ENCODE assay signal across 8 cellular contexts in genomic region chr16:10971560-10971961, GRCh38. TPM values are rescaled to one million over a fixed set of nuclear protein-coding genes. Genes with fewer than 3 reads are reported as not detected.
DNase-seq lines count a peak whose midpoint lies in the region; ATAC-seq and TF ChIP-seq lines count a peak whose summit lies in the region.

No MANE protein-coding gene starts in this region.

- peak; percentile 75 for DNase-seq in DMS153 treated with DMSO at 0.1 percent for 48 hours (lab: John Stamatoyannopoulos, UW; ENCODE audit: unreplicated experiment)
- DNase-seq in HL-60 (ENCODE audit: low read depth in 1 of 2, low spot score in 1 of 2), result peak in 1 of 2 experiments; percentile 55
- peak; percentile 65 for DNase-seq in NCI-H748 (lab: John Stamatoyannopoulos, UW; ENCODE audit: unreplicated experiment)
- DNase-seq in amniotic epithelial cell (ENCODE audit: low read depth), result peak; percentile 69
- DNase-seq in left ventricle myocardium superior, result no peak
- no peak for DNase-seq in retinal pigment epithelial cell (ENCODE audit: low read depth)
- DNase-seq in GM19240 (ENCODE audit: insufficient read length, low spot score), result no peak

- intact Hi-C loops in left ventricle myocardium superior (cut with micrococcal nuclease), result loop anchor here (5.0 to 10.0 kb wide), 2 partner anchors 286 to 383 kb away; partner anchors contain the start of gene SOCS1

- peak; percentile 73 for ATAC-seq in left ventricle myocardium superior
- no peak for ATAC-seq in GM18868 (IDR thresholded peaks at IDR 0.05; ENCODE audit: unreplicated experiment)

- H3K27ac ChIP-seq in HL-60 (replicated peaks), result no peak overlapping the region

- H3K4me3 ChIP-seq in HL-60 (replicated peaks; ENCODE audit: insufficient read depth, low read length), result no peak overlapping the region
- H3K4me3 ChIP-seq in retinal pigment epithelial cell (ENCODE audit: low read length), result no peak overlapping the region

- H3K27me3 ChIP-seq in HL-60 (ENCODE audit: insufficient read depth, poor library complexity, severe bottlenecking), result no peaks in the 10 kb centered on the region

- TF ChIP-seq CTCF in HL-60 (IDR thresholded peaks at IDR 0.05; ENCODE audit: insufficient read depth, low read length) (peak; percentile 57), retinal pigment epithelial cell (conservative IDR thresholded peaks at IDR 0.05; ENCODE audit: low read depth, low read length) (peak; percentile 66)

RNA-seq across cellular contexts. Expression of gene CLEC16A, which starts 27.2 kb away (rescaled TPM):
- 20.6 TPM for total RNA-seq in left ventricle myocardium superior

RNA-seq across cellular contexts. Expression of gene DEXI, which starts 29.3 kb away (rescaled TPM):
- 124 TPM for total RNA-seq in left ventricle myocardium superior

Comparison
In these comparisons a context has a peak if more than half of its experiments do, and no peak if none do; other contexts are left out.
1. DNase-seq: peak in DMS153 treated with DMSO at 0.1 percent for 48 hours (single experiment), NCI-H748 (single experiment) and amniotic epithelial cell (single experiment); none in left ventricle myocardium superior (single experiment), retinal pigment epithelial cell (single experiment) and GM19240 (single experiment).